In the genomic region with DNA sequence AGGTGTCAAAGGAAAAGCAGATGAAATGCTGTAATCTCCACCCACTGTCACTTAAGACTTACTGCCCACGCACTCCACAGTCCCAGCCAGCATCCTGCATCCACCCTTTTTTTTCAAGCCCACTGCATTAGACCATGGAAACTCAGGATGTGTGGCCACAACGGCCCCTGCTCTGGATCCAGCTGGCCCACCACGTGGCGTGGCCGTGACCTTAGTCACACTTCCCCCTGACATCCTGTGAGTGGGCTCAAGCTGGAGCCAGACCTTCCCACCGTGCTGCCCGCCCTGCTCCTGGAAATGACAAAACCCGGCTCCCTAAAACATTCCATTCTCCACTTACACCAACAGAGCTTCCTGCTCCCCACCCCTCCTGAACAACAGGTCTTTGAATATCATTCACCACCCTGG, we compare ENCODE assay signal across 11 cellular contexts.
A peak's percentile ranks its signal among the peaks of the same experiment; 100 is the strongest.
DNase-seq lines count a peak whose midpoint lies in the region; ATAC-seq and TF ChIP-seq lines count a peak whose summit lies in the region.
"Had no signal": no experiment of that assay in that cellular context is flagged by ENCODE, and none has a peak within 500 bp of the region (broad histone marks: within the 10 kb centered on the region; RNA-seq: fewer than 3 reads in every experiment).

No MANE protein-coding gene starts in this region.

- H3K27ac Mint-ChIP-seq in Caco-2 (ENCODE audit: unreplicated experiment), result peak overlapping the region; percentile 76
- peak overlapping the region in 3 of 9 donors; percentile 43 to 76 (median 60) for H3K27ac Mint-ChIP-seq in naive thymus-derived CD4-positive, alpha-beta T cell
- no peak overlapping the region for H3K27ac Mint-ChIP-seq in immature natural killer cell

- H3K36me3 Mint-ChIP-seq in Caco-2 (ENCODE audit: insufficient read depth, unreplicated experiment) (peaks cover 27% of the 10 kb centered on the region), immature natural killer cell (no peaks in the 10 kb centered on the region)
- peaks cover 0 to 13% (median 0%) of the 10 kb centered on the region in 5 donors for H3K36me3 Mint-ChIP-seq in naive thymus-derived CD4-positive, alpha-beta T cell

- no peaks in the 10 kb centered on the region for H3K4me1 Mint-ChIP-seq in Caco-2 (ENCODE audit: low read depth, unreplicated experiment)
- peaks cover 7 to 64% (median 10%) of the 10 kb centered on the region in 7 donors for H3K4me1 Mint-ChIP-seq in naive thymus-derived CD4-positive, alpha-beta T cell
- H3K4me1 Mint-ChIP-seq in immature natural killer cell, result peaks cover 9 to 10% of the 10 kb centered on the region in 2 donors

- no peaks in the 10 kb centered on the region for H3K9me3 ChIP-seq in Caco-2
- no peaks in the 10 kb centered on the region for H3K9me3 ChIP-seq in esophagus squamous epithelium
- H3K9me3 ChIP-seq in naive thymus-derived CD4-positive, alpha-beta T cell (ENCODE audit: control insufficient read depth in 2 of 3, low read length in 3 of 3), result no peaks in the 10 kb centered on the region

- H3K9me3 Mint-ChIP-seq in Caco-2 (ENCODE audit: unreplicated experiment) (no peaks in the 10 kb centered on the region), immature natural killer cell (peaks cover 0 to 1% (median 0%) of the 10 kb centered on the region in 6 donors)
- peaks cover 0 to 2% (median 0%) of the 10 kb centered on the region in 11 donors for H3K9me3 Mint-ChIP-seq in naive thymus-derived CD4-positive, alpha-beta T cell
- H3K9me3 Mint-ChIP-seq: T-cell had no signal

- H3K27ac ChIP-seq in RWPE1 (peak overlapping the region; percentile 96), esophagus squamous epithelium (peak overlapping the region; percentile 56 to 77 (median 64))
- no peak overlapping the region for H3K27ac ChIP-seq in naive thymus-derived CD4-positive, alpha-beta T cell (ENCODE audit: low read depth, low read length)

- DNase-seq in Caco-2 (no peak), RWPE1 (ENCODE audit: low spot score) (no peak), esophagus squamous epithelium (lab: John Stamatoyannopoulos, UW) (no peak), immature natural killer cell (no peak), A172 (ENCODE audit: low spot score) (no peak), GM03348 (ENCODE audit: low spot score) (no peak)
- no peak for DNase-seq in naive thymus-derived CD4-positive, alpha-beta T cell
- DNase-seq: DMS153, NCI-H524 treated with DMSO at 0.1 percent for 48 hours, T-cell had no signal

- 6 to 47% methylated on average over 4 to 8 of the region's 8 CpGs for WGBS in esophagus squamous epithelium, 2 donors

- CTCF ChIA-PET in Caco-2 (lab: Charles Lee), result no interaction called here
- CTCF ChIA-PET in RWPE1 (lab: Yijun Ruan, JAX), result no interaction called here
- CTCF ChIA-PET in naive thymus-derived CD4-positive, alpha-beta T cell (lab: Charles Lee), result no interaction called here

- H3K27me3 Mint-ChIP-seq in Caco-2 (ENCODE audit: insufficient read depth, unreplicated experiment) (no peaks in the 10 kb centered on the region), immature natural killer cell (ENCODE audit: low read depth in 3 of 3) (peaks cover 0 to 12% (median 0%) of the 10 kb centered on the region in 3 donors)
- H3K27me3 Mint-ChIP-seq in naive thymus-derived CD4-positive, alpha-beta T cell, result no peaks in the 10 kb centered on the region

- no peak for TF ChIP-seq POLR2A in esophagus squamous epithelium (IDR thresholded peaks at IDR 0.05)

- H3K4me1 ChIP-seq in Caco-2, result no peaks in the 10 kb centered on the region
- H3K4me1 ChIP-seq in esophagus squamous epithelium, result peaks cover 0 to 52% (median 10%) of the 10 kb centered on the region in 3 donors
- no peaks in the 10 kb centered on the region for H3K4me1 ChIP-seq in naive thymus-derived CD4-positive, alpha-beta T cell (ENCODE audit: control insufficient read depth in 2 of 2, insufficient read depth in 2 of 2, low read length in 2 of 2)

- no TSS peak for BruUV-seq in Caco-2 (replicated peaks; lab: Mats Ljungman, UMichigan)

- H3K4me3 Mint-ChIP-seq in Caco-2 (ENCODE audit: unreplicated experiment) (no peak overlapping the region), immature natural killer cell (no peak overlapping the region)
- H3K4me3 Mint-ChIP-seq in naive thymus-derived CD4-positive, alpha-beta T cell, result peak overlapping the region in 7 of 10 donors; percentile 1 to 51 (median 22)
- H3K4me3 Mint-ChIP-seq: T-cell had no signal

- intact Hi-C loops in Caco-2 (cut with micrococcal nuclease; ENCODE audit: unreplicated experiment) (loop anchor here (10.0 kb wide), 1 partner anchor 274 kb away; no protein-coding TSS in a partner anchor), esophagus squamous epithelium (cut with DNase I) (no loop called here)
- intact Hi-C loops in naive thymus-derived CD4-positive, alpha-beta T cell (cut with micrococcal nuclease), result no loop called here

- POLR2A ChIA-PET in Caco-2 (lab: Charles Lee) (no interaction called here), RWPE1 (lab: Yijun Ruan, JAX; ENCODE audit: low non-redundant PET) (interaction anchor here (0.6 kb wide), 1 partner anchor 19 kb away, joined by 4 read pairs; no protein-coding TSS in a partner anchor)
- POLR2A ChIA-PET in naive thymus-derived CD4-positive, alpha-beta T cell (lab: Charles Lee), result interaction anchor here (0.8 to 1.2 kb wide), 2 partner anchors 11 to 18 kb away, joined by 3 read pairs; no protein-coding TSS in a partner anchor

- no peaks in the 10 kb centered on the region for H3K27me3 ChIP-seq in Caco-2 (replicated peaks; ENCODE audit: control insufficient read depth, insufficient read depth, low read length)
- peaks cover 0 to 2% (median 0%) of the 10 kb centered on the region in 4 donors for H3K27me3 ChIP-seq in esophagus squamous epithelium
- H3K27me3 ChIP-seq in naive thymus-derived CD4-positive, alpha-beta T cell (ENCODE audit: control insufficient read depth in 2 of 2, insufficient read depth in 2 of 2, low read length in 2 of 2), result no peaks in the 10 kb centered on the region

- H3K4me3 ChIP-seq in Caco-2 (ENCODE audit: low read depth, low read length), result no peak overlapping the region
- no peak overlapping the region for H3K4me3 ChIP-seq in esophagus squamous epithelium
- no peak overlapping the region for H3K4me3 ChIP-seq in naive thymus-derived CD4-positive, alpha-beta T cell (ENCODE audit: low read length)

- no peak for TF ChIP-seq CTCF in Caco-2 (IDR thresholded peaks at IDR 0.05; ENCODE audit: insufficient read depth in 1 of 2, low read depth in 1 of 2, low read length in 1 of 2, severe bottlenecking in 1 of 2, unreplicated experiment in 1 of 2)
- no peak for TF ChIP-seq CTCF in RWPE1 (conservative IDR thresholded peaks at IDR 0.05; ENCODE audit: low read depth)
- no peak for TF ChIP-seq CTCF in esophagus squamous epithelium (IDR thresholded peaks at IDR 0.05)

- no peaks in the 10 kb centered on the region for H3K36me3 ChIP-seq in Caco-2 (ENCODE audit: control insufficient read depth, insufficient read depth, low read length)
- no peaks in the 10 kb centered on the region for H3K36me3 ChIP-seq in esophagus squamous epithelium
- H3K36me3 ChIP-seq in naive thymus-derived CD4-positive, alpha-beta T cell (ENCODE audit: control insufficient read depth in 2 of 3, insufficient read depth in 3 of 3, low read length in 3 of 3), result no peaks in the 10 kb centered on the region

- no peak for ATAC-seq in naive thymus-derived CD4-positive, alpha-beta T cell
- ATAC-seq in HG03196 (IDR thresholded peaks at IDR 0.05; ENCODE audit: unreplicated experiment), result no peak
- ATAC-seq: T-cell had no signal

Comparison
In these comparisons a context has a peak if more than half of its experiments do, and no peak if none do; other contexts are left out.
1. H3K4me3 Mint-ChIP-seq: peak in naive thymus-derived CD4-positive, alpha-beta T cell (7 of 10); none in Caco-2 (single experiment) and immature natural killer cell (0 of 5).